Comparison of ENCODE assay signal across 11 cellular contexts in genomic region chr3:132432639-132433038, GRCh38. TPM values are rescaled to one million over a fixed set of nuclear protein-coding genes. Genes with fewer than 3 reads are reported as not detected.
DNase-seq lines count a peak whose midpoint lies in the region; TF ChIP-seq lines count a peak whose summit lies in the region.
"Had no signal": no experiment of that assay in that cellular context is flagged by ENCODE, and none has a peak within 500 bp of the region (broad histone marks: within the 10 kb centered on the region; RNA-seq: fewer than 3 reads in every experiment).

No MANE protein-coding gene starts in this region.

- intact Hi-C loops in colonic mucosa (cut with DNase I) = no loop called here

- no peak overlapping the region for H3K4me3 ChIP-seq in colonic mucosa
- H3K4me3 ChIP-seq in H7 (ENCODE audit: insufficient read depth, low read depth, low read length) = no peak overlapping the region
- H3K4me3 ChIP-seq: left ventricle myocardium inferior had no signal

- no peaks in the 10 kb centered on the region for H3K4me1 ChIP-seq in colonic mucosa

- H3K9me3 ChIP-seq in colonic mucosa = no peaks in the 10 kb centered on the region
- H3K9me3 ChIP-seq: left ventricle myocardium inferior had no signal

- no peaks in the 10 kb centered on the region for H3K36me3 ChIP-seq in colonic mucosa
- H3K36me3 ChIP-seq in H7 (replicated peaks; ENCODE audit: control insufficient read depth, insufficient read depth, low read length) = no peaks in the 10 kb centered on the region

- in situ Hi-C loops in SK-MEL-5 (cut with HindIII; ENCODE audit: low pct_unique_long_range_greater_than_20kb, low sequenced_read_pairs) = no loop called here

- H3K27ac ChIP-seq in colonic mucosa = no peak overlapping the region
- H3K27ac ChIP-seq: left ventricle myocardium inferior had no signal

- peak; percentile 6 for DNase-seq in stimulated activated CD4-positive, alpha-beta T cell treated with anti-CD3 and anti-CD28 coated beads, Interleukin-4, amount 100 ng/mL, for 24 hours
- DNase-seq in stimulated activated CD4-positive, alpha-beta T cell treated with anti-CD3 and anti-CD28 coated beads, Interleukin-2, amount 100 ng/mL, for 24 hours = no peak
- peak; percentile 91 for DNase-seq in SK-MEL-5 (ENCODE audit: low read depth, low spot score)
- DNase-seq in fibroblast of peridontal ligament (ENCODE audit: extremely low read depth) = peak; percentile 84
- DNase-seq in NK-92 (lab: John Stamatoyannopoulos, UW; ENCODE audit: unreplicated experiment) = no peak
- DNase-seq in colonic mucosa = no peak
- DNase-seq in NCI-H1105 treated with DMSO at 0.1 percent for 48 hours (lab: John Stamatoyannopoulos, UW) = no peak
- no peak for DNase-seq in H7
- DNase-seq: amniotic stem cell; left ventricle myocardium inferior; stimulated activated CD4-positive, alpha-beta T cell treated with anti-CD3 and anti-CD28 coated beads, Interleukin-4, amount 100 ng/mL, for 4 hours had no signal

- no peak overlapping the region for H3K9ac ChIP-seq in colonic mucosa (ENCODE audit: low read depth in 2 of 2, low read length in 2 of 2)

- no peak for TF ChIP-seq CTCF in colonic mucosa (IDR thresholded peaks at IDR 0.05)

- H3K27me3 ChIP-seq in colonic mucosa (no peaks in the 10 kb centered on the region), H7 (ENCODE audit: control insufficient read depth, insufficient read depth, low read length) (no peaks in the 10 kb centered on the region)

RNA-seq across cellular contexts. Expression of gene DNAJC13, which starts 15.3 kb away (rescaled TPM):
- total RNA-seq in SK-MEL-5 (2014; rRNA removed; shearing (Covaris generic)) = 49.8 and 55.9 TPM in 2 replicates
- 25.9 and 34.8 TPM in 2 replicates for polyA plus RNA-seq in SK-MEL-5 (2015; cell fraction: cytosol; rRNA removed)
- polyA plus RNA-seq in SK-MEL-5 (2015; cell fraction: nucleus; rRNA removed) = 50.7 and 57.9 TPM in 2 replicates
- 10 to 100 TPM; 41.3 to 51.3 TPM for total RNA-seq in colonic mucosa
- 17.1 and 22.7 TPM in 2 replicates for total RNA-seq in H7 (2014; rRNA removed; shearing (Covaris generic))

Comparison
In these comparisons a context has a peak if more than half of its experiments do, and no peak if none do; other contexts are left out.
1. DNase-seq: peak in stimulated activated CD4-positive, alpha-beta T cell treated with anti-CD3 and anti-CD28 coated beads, Interleukin-4, amount 100 ng/mL, for 24 hours (single experiment), SK-MEL-5 (single experiment) and fibroblast of peridontal ligament (single experiment); none in stimulated activated CD4-positive, alpha-beta T cell treated with anti-CD3 and anti-CD28 coated beads, Interleukin-2, amount 100 ng/mL, for 24 hours (0 of 2), NK-92 (single experiment), colonic mucosa (single experiment), NCI-H1105 treated with DMSO at 0.1 percent for 48 hours (single experiment) and H7 (single experiment).